11 cellular contexts compared by ENCODE assay signal in the genomic region with DNA sequence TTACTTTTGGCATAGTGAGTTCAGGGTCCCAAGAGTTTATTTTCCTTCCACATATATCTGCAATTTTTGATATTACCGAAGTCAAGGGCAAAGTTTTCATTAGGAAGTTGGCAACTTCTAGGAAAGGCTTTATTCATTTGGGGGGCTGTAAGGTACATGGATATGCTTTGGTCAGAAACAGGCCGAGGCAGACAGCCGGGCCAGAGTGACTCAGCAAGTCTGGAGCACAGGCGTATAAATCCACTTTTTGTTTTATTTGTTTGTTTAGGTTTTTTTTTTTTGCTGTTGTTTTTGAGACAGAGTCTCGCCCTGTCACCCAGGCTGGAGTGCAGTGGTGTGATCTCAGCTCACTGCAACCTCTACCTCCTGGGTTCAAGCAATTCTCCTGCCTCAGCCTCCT. TPM values are rescaled to one million over a fixed set of nuclear protein-coding genes. Genes with fewer than 3 reads are reported as not detected.
A peak's percentile ranks its signal among the peaks of the same experiment; 100 is the strongest.
DNase-seq lines count a peak whose midpoint lies in the region; ATAC-seq and TF ChIP-seq lines count a peak whose summit lies in the region.
"Had no signal": no experiment of that assay in that cellular context is flagged by ENCODE, and none has a peak within 500 bp of the region (broad histone marks: within the 10 kb centered on the region; RNA-seq: fewer than 3 reads in every experiment).

No MANE protein-coding gene starts in this region.

- H3K9ac ChIP-seq in IMR-90 (ENCODE audit: low read depth, low read length): no peak overlapping the region

- TF ChIP-seq POLR2A in IMR-90 (IDR thresholded peaks at IDR 0.05; ENCODE audit: low read depth, low read length) (no peak), testis (IDR thresholded peaks at IDR 0.05) (no peak)

- WGBS in IMR-90 (ENCODE audit: extremely low coverage in 2 of 2, insufficient read length in 1 of 2), 2 experiments: no CpG with 5 or more reads among the region's 5 CpGs
- 47% methylated on average over 5 of the region's 5 CpGs for WGBS in testis, 2 donors

- no peaks in the 10 kb centered on the region for H3K9me3 ChIP-seq in IMR-90 (ENCODE audit: control insufficient read depth, insufficient read depth, low read length)
- no peaks in the 10 kb centered on the region for H3K9me3 ChIP-seq in testis

- 0 out of 2 replicates have a peak overlapping the region, but pooled peaks have one; percentile 4 for H4K5ac ChIP-seq in IMR-90 (ENCODE audit: low read depth, low read length)

- H3K23ac ChIP-seq in IMR-90 (ENCODE audit: low read depth, low read length): no peak overlapping the region

- no peak for TF ChIP-seq CTCF in IMR-90 (conservative IDR thresholded peaks at IDR 0.05; ENCODE audit: low read depth, low read length)
- TF ChIP-seq CTCF in testis (IDR thresholded peaks at IDR 0.05): no peak

- H3K9me1 ChIP-seq in IMR-90 (ENCODE audit: insufficient read depth, low read length): no peaks in the 10 kb centered on the region

- H2BK120ac ChIP-seq in IMR-90 (ENCODE audit: low read depth, low read length): no peak overlapping the region

- H3K14ac ChIP-seq in IMR-90 (replicated peaks; ENCODE audit: low read depth, low read length): no peak overlapping the region

- CTCF ChIA-PET in IMR-90 (lab: Yijun Ruan, JAX): no interaction called here

- BruUV-seq in IMR-90 (replicated peaks; lab: Mats Ljungman, UMichigan): no TSS peak

- H3K4me2 ChIP-seq in IMR-90 (ENCODE audit: low read depth, low read length): no peak overlapping the region

- H3K56ac ChIP-seq in IMR-90 (ENCODE audit: extremely low read depth, insufficient read depth, low read length): no peak overlapping the region

- H2AK5ac ChIP-seq in IMR-90 (ENCODE audit: low read depth, low read length): no peak overlapping the region

- H3K27me3 ChIP-seq in IMR-90 (ENCODE audit: control insufficient read depth, insufficient read depth, low read length) (no peaks in the 10 kb centered on the region), testis (no peaks in the 10 kb centered on the region)

- peak overlapping the region; percentile 29; the same call in 1 of the 2 replicates for H3K18ac ChIP-seq in IMR-90 (ENCODE audit: low read depth, low read length)

- H3K4me1 ChIP-seq in IMR-90 (ENCODE audit: control insufficient read depth, insufficient read depth, low read length) (peaks cover 2% of the 10 kb centered on the region; the same call in 1 of the 2 replicates), testis (peaks cover 24% of the 10 kb centered on the region)

- H3K4ac ChIP-seq in IMR-90 (ENCODE audit: low read depth, low read length): no peak overlapping the region

- peak overlapping the region in 1 of 2 experiments; percentile 53; a peak in 1 of 4 replicates for H4K8ac ChIP-seq in IMR-90 (ENCODE audit: low read depth in 2 of 2, low read length in 2 of 2)

- no peaks in the 10 kb centered on the region for H4K20me1 ChIP-seq in IMR-90 (ENCODE audit: insufficient read depth, low read length)

- peaks cover 5 to 12% of the 10 kb centered on the region in 2 experiments; a peak in 3 of 4 replicates for H3K79me1 ChIP-seq in IMR-90 (ENCODE audit: low read depth in 1 of 2, low read length in 2 of 2)

- no peak for ATAC-seq in IMR-90 (ENCODE audit: low read depth)
- ATAC-seq in GM18517 (IDR thresholded peaks at IDR 0.05; ENCODE audit: unreplicated experiment): no peak
- no peak for ATAC-seq in GM21529 (IDR thresholded peaks at IDR 0.05; ENCODE audit: unreplicated experiment)
- ATAC-seq: naive thymus-derived CD4-positive, alpha-beta T cell; T-helper 17 cell had no signal

- intact Hi-C loops in IMR-90 (cut with micrococcal nuclease): loop anchor here (10.0 kb wide), 1 partner anchor 106 kb away; the partner anchor contains the start of gene ZNF107
- intact Hi-C loops in testis (cut with DNase I; ENCODE audit: low total_unique reads): no loop called here

- TF ChIP-seq RAD21 in IMR-90 (IDR thresholded peaks at IDR 0.05; ENCODE audit: low read length): no peak

- dilution Hi-C loops in IMR-90 (cut with HindIII; ENCODE audit: low sequenced_read_pairs, unreplicated experiment): no loop called here

- H4K91ac ChIP-seq in IMR-90 (ENCODE audit: insufficient read depth, low read depth, low read length): no peak overlapping the region

- H2BK5ac ChIP-seq in IMR-90 (ENCODE audit: low read depth, low read length, poor library complexity, severe bottlenecking): peak overlapping the region; percentile 20

- H2BK15ac ChIP-seq in IMR-90 (ENCODE audit: low read depth, low read length): no peak overlapping the region

- H3K4me3 ChIP-seq in IMR-90 (ENCODE audit: insufficient read depth, low read depth, low read length) (no peak overlapping the region), testis (no peak overlapping the region)

- no peak overlapping the region for H2AFZ ChIP-seq in IMR-90 (replicated peaks; ENCODE audit: low read length, poor library complexity)

- H2AK9ac ChIP-seq in IMR-90 (replicated peaks; ENCODE audit: low read depth, low read length, poor library complexity): no peak overlapping the region

- no peak overlapping the region for H2BK20ac ChIP-seq in IMR-90 (ENCODE audit: low read depth, low read length)

- H3K36me3 ChIP-seq in IMR-90 (ENCODE audit: control insufficient read depth, insufficient read depth, low read length) (peaks cover 6% of the 10 kb centered on the region; the same call in 1 of the 2 replicates), testis (ENCODE audit: low read depth, missing control alignments) (no peaks in the 10 kb centered on the region)

- DNase-seq in IMR-90: no peak
- peak; percentile 63 for DNase-seq in astrocyte of the hippocampus (ENCODE audit: low read depth, low spot score)
- peak; percentile 81 for DNase-seq in iris pigment epithelial cell (ENCODE audit: low read depth)
- peak; percentile 59 for DNase-seq in testis
- no peak for DNase-seq in epidermal melanocyte (ENCODE audit: insufficient read length, low spot score)
- no peak for DNase-seq in NCI-H1105 treated with DMSO at 0.1 percent for 48 hours (lab: John Stamatoyannopoulos, UW)
- DNase-seq: naive thymus-derived CD4-positive, alpha-beta T cell; NCI-H2227 treated with DMSO at 0.1 percent for 48 hours; T-helper 17 cell had no signal

- POLR2A ChIA-PET in IMR-90 (lab: Charles Lee; ENCODE audit: unreplicated experiment): no interaction called here

- H3K27ac ChIP-seq in IMR-90 (ENCODE audit: insufficient read depth, low read length) (no peak overlapping the region), testis (peak overlapping the region; percentile 66 to 76)

- in situ Hi-C loops in IMR-90 (cut with MboI; ENCODE audit: low sequenced_read_pairs): no loop called here

TF ChIP-seq in IMR-90, 13 proteins besides CTCF, POLR2A, EP300 and RAD21:
- TF ChIP-seq CEBPB (IDR thresholded peaks at IDR 0.05; ENCODE audit: low read depth, low read length) (no peak), NFE2L2 (IDR thresholded peaks at IDR 0.05; ENCODE audit: low read depth, low read length) (peak; percentile 84), RFX5 (IDR thresholded peaks at IDR 0.05; ENCODE audit: low read depth, low read length) (no peak)

RNA-seq across cellular contexts. Expression of gene ZNF680, which starts 3.7 kb away (rescaled TPM):
- 3.9 and 7.8 TPM in 2 replicates for total RNA-seq in IMR-90 (2012; rRNA removed)
- polyA plus RNA-seq in IMR-90 (2012; rRNA removed): 1.2 and 1.5 TPM in 2 replicates
- polyA plus RNA-seq in IMR-90 (2012; cell fraction: cytosol; rRNA removed): 0.16 and 0.21 TPM in 2 replicates
- 0.15 and 2.1 TPM in 2 replicates for polyA plus RNA-seq in IMR-90 (2012; cell fraction: nucleus; rRNA removed; ENCODE audit: low replicate concordance)
- total RNA-seq in testis: 10 to 100 TPM; 19.4 to 19.5 TPM
- 2.9 TPM for polyA plus RNA-seq in testis (ENCODE audit: insufficient read depth, low read depth, low replicate concordance)

Comparison
In these comparisons a context has a peak if more than half of its experiments do, and no peak if none do; other contexts are left out.
1. DNase-seq: peak in astrocyte of the hippocampus (single experiment), iris pigment epithelial cell (single experiment) and testis (single experiment); none in IMR-90 (single experiment), epidermal melanocyte (single experiment) and NCI-H1105 treated with DMSO at 0.1 percent for 48 hours (single experiment).